In the genomic region with DNA sequence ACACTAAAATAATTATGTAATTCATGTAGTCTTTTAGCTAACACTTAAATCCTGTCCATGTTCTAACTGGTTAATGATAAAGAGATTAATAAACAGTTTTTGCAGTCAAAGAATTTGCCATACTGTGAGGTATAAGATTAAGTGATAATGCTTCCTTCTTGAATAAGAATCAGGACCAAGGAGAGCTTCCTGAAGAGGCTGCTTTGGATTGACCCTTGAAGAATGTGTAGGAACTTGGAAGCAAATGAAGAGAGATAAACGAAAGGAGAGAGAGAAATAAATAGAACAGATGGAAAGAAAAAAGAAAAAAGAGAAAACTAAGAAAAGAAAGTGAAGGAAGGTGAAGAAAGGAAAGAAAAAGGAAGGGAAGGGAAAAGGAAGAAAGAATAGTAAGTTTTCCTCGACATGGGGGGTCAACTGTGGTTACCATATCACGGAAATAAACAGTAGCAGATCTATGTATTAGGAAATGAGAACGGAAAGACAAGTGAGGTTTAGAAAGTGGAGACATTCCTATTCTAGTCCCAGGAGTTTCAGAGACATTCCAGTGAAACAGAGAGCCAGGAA, we compare ENCODE assay signal across 16 cellular contexts.
DNase-seq lines count a peak whose midpoint lies in the region; ATAC-seq and TF ChIP-seq lines count a peak whose summit lies in the region.
"Had no signal": no experiment of that assay in that cellular context is flagged by ENCODE, and none has a peak within 500 bp of the region (broad histone marks: within the 10 kb centered on the region; RNA-seq: fewer than 3 reads in every experiment).

No MANE protein-coding gene starts in this region.

- CTCF ChIA-PET in HEK293 (lab: Yijun Ruan, JAX), result interaction anchor here (0.6 to 4.4 kb wide), 13 partner anchors 11 to 1766 kb away, joined by 3 to 42 read pairs (median 3); no protein-coding TSS in a partner anchor

- H3K4me1 ChIP-seq in HEK293 (ENCODE audit: control insufficient read depth, insufficient read depth, low read length), result no peaks in the 10 kb centered on the region
- H3K4me1 ChIP-seq: prostate gland, testis had no signal

- no peak overlapping the region for H3K4me3 ChIP-seq in HEK293 (ENCODE audit: low read depth, low read length)
- H3K4me3 ChIP-seq: adrenal gland, prostate gland, testis had no signal

- POLR2A ChIA-PET in HEK293 (lab: Yijun Ruan, JAX), result no interaction called here

- no peak for ATAC-seq in HG02763 (IDR thresholded peaks at IDR 0.05; ENCODE audit: unreplicated experiment)

- TF ChIP-seq CTCF in HEK293 (tag by site-specific recombination; IDR thresholded peaks at IDR 0.05), result no peak

- no peaks in the 10 kb centered on the region for H3K36me3 ChIP-seq in HEK293 (ENCODE audit: control insufficient read depth in 2 of 2, insufficient read depth in 1 of 2, low read length in 2 of 2)
- H3K36me3 ChIP-seq: adrenal gland, prostate gland, WERI-Rb-1 had no signal

- H3K27ac ChIP-seq in HEK293 (ENCODE audit: extremely low read depth, low read depth, low read length), result no peak overlapping the region
- H3K27ac ChIP-seq: adrenal gland, prostate gland, testis, WERI-Rb-1 had no signal

- DNase-seq in COLO829 (ENCODE audit: low spot score) (peak; percentile 31), astrocyte of the hippocampus (ENCODE audit: low read depth, low spot score) (peak; percentile 19), left kidney (ENCODE audit: low read depth, low spot score) (peak; percentile 15), DMS53 treated with DMSO at 0.1 percent for 48 hours (lab: John Stamatoyannopoulos, UW; ENCODE audit: unreplicated experiment) (no peak), GM19240 (ENCODE audit: insufficient read length, low spot score) (no peak)
- DNase-seq in activated CD8-positive, alpha-beta memory T cell treated with anti-CD3 and anti-CD28 coated beads, Interleukin-2, amount 50 U/mL, for 48 hours, result no peak
- DNase-seq: effector memory CD4-positive, alpha-beta T cell; foreskin fibroblast; HCEC 1CT; naive B cell had no signal

- H3K9me3 ChIP-seq in HEK293 (ENCODE audit: control insufficient read depth, insufficient read depth, low read depth, low read length), result no peaks in the 10 kb centered on the region
- H3K9me3 ChIP-seq: adrenal gland, prostate gland, testis had no signal

TF ChIP-seq in HEK293, 187 proteins besides CTCF, POLR2A, EP300 and RAD21:
- TF ChIP-seq, protein P1, sequence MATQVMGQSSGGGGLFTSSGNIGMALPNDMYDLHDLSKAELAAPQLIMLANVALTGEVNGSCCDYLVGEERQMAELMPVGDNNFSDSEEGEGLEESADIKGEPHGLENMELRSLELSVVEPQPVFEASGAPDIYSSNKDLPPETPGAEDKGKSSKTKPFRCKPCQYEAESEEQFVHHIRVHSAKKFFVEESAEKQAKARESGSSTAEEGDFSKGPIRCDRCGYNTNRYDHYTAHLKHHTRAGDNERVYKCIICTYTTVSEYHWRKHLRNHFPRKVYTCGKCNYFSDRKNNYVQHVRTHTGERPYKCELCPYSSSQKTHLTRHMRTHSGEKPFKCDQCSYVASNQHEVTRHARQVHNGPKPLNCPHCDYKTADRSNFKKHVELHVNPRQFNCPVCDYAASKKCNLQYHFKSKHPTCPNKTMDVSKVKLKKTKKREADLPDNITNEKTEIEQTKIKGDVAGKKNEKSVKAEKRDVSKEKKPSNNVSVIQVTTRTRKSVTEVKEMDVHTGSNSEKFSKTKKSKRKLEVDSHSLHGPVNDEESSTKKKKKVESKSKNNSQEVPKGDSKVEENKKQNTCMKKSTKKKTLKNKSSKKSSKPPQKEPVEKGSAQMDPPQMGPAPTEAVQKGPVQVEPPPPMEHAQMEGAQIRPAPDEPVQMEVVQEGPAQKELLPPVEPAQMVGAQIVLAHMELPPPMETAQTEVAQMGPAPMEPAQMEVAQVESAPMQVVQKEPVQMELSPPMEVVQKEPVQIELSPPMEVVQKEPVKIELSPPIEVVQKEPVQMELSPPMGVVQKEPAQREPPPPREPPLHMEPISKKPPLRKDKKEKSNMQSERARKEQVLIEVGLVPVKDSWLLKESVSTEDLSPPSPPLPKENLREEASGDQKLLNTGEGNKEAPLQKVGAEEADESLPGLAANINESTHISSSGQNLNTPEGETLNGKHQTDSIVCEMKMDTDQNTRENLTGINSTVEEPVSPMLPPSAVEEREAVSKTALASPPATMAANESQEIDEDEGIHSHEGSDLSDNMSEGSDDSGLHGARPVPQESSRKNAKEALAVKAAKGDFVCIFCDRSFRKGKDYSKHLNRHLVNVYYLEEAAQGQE (tag by site-specific recombination; IDR thresholded peaks at IDR 0.05), result peak; percentile 96
- TF ChIP-seq ZNF274 (IDR thresholded peaks at IDR 0.05; ENCODE audit: low read length), result no peak
- TF ChIP-seq ZNF274 (tag by site-specific recombination; IDR thresholded peaks at IDR 0.05; ENCODE audit: borderline replicate concordance), result no peak
- TF ChIP-seq, protein P2, sequence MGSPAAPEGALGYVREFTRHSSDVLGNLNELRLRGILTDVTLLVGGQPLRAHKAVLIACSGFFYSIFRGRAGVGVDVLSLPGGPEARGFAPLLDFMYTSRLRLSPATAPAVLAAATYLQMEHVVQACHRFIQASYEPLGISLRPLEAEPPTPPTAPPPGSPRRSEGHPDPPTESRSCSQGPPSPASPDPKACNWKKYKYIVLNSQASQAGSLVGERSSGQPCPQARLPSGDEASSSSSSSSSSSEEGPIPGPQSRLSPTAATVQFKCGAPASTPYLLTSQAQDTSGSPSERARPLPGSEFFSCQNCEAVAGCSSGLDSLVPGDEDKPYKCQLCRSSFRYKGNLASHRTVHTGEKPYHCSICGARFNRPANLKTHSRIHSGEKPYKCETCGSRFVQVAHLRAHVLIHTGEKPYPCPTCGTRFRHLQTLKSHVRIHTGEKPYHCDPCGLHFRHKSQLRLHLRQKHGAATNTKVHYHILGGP (tag by site-specific recombination; IDR thresholded peaks at IDR 0.05), result no peak
- TF ChIP-seq PRDM1 (tag by site-specific recombination; IDR thresholded peaks at IDR 0.05), result peak; percentile 97
- TF ChIP-seq ZNF155 (tag by site-specific recombination; IDR thresholded peaks at IDR 0.05), result no peak
- TF ChIP-seq ZNF654 (tag by site-specific recombination; IDR thresholded peaks at IDR 0.05; ENCODE audit: low read depth), result no peak
- no peak for TF ChIP-seq MYNN (tag by site-specific recombination; IDR thresholded peaks at IDR 0.05; ENCODE audit: borderline replicate concordance)
- no peak for TF ChIP-seq ZNF433 (tag by site-specific recombination; IDR thresholded peaks at IDR 0.05; ENCODE audit: low read depth)
- TF ChIP-seq ZNF221 (tag by site-specific recombination; IDR thresholded peaks at IDR 0.05; ENCODE audit: borderline replicate concordance), result no peak
- no peak for TF ChIP-seq KLF9 (tag by site-specific recombination; IDR thresholded peaks at IDR 0.05; ENCODE audit: low read depth)
- TF ChIP-seq, protein P3, sequence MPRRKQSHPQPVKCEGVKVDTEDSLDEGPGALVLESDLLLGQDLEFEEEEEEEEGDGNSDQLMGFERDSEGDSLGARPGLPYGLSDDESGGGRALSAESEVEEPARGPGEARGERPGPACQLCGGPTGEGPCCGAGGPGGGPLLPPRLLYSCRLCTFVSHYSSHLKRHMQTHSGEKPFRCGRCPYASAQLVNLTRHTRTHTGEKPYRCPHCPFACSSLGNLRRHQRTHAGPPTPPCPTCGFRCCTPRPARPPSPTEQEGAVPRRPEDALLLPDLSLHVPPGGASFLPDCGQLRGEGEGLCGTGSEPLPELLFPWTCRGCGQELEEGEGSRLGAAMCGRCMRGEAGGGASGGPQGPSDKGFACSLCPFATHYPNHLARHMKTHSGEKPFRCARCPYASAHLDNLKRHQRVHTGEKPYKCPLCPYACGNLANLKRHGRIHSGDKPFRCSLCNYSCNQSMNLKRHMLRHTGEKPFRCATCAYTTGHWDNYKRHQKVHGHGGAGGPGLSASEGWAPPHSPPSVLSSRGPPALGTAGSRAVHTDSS (tag by site-specific recombination; IDR thresholded peaks at IDR 0.05), result no peak
- TF ChIP-seq ZNF621 (tag by site-specific recombination; IDR thresholded peaks at IDR 0.05), result no peak
- no peak for TF ChIP-seq ZSCAN23 (tag by site-specific recombination; IDR thresholded peaks at IDR 0.05)
- TF ChIP-seq ZFP41 (tag by site-specific recombination; IDR thresholded peaks at IDR 0.05; ENCODE audit: borderline replicate concordance), result no peak
- no peak for TF ChIP-seq ZNF843 (tag by site-specific recombination; IDR thresholded peaks at IDR 0.05)
- no peak for TF ChIP-seq SP7 (tag by site-specific recombination; IDR thresholded peaks at IDR 0.05)

Comparison
In these comparisons a context has a peak if more than half of its experiments do, and no peak if none do; other contexts are left out.
1. DNase-seq: peak in COLO829 (single experiment), astrocyte of the hippocampus (single experiment) and left kidney (single experiment); none in activated CD8-positive, alpha-beta memory T cell treated with anti-CD3 and anti-CD28 coated beads, Interleukin-2, amount 50 U/mL, for 48 hours (single experiment), DMS53 treated with DMSO at 0.1 percent for 48 hours (single experiment) and GM19240 (single experiment).